Comparison of ENCODE assay signal across 25 cellular contexts in genomic region chr4:4486969-4487368, GRCh38.
"Had no signal": no experiment of that assay in that cellular context is flagged by ENCODE, and none has a peak within 500 bp of the region (broad histone marks: within the 10 kb centered on the region; RNA-seq: fewer than 3 reads in every experiment).

No MANE protein-coding gene starts in this region.

- ATAC-seq: foreskin keratinocyte; gastroesophageal sphincter; heart left ventricle; lower lobe of right lung; mucosa of descending colon; natural killer cell treated with Interleukin-12 subunit alpha and Interleukin-12 subunit beta and Interleukin-15 and Interleukin-18, amount 100 ng/mL, for 72 hours; sciatic nerve had no signal

- H3K4me1 ChIP-seq: foreskin keratinocyte, left ventricle myocardium inferior, parathyroid adenoma, thyroid gland had no signal

- H3K27ac ChIP-seq: coronary artery, esophagus muscularis mucosa, foreskin keratinocyte, gastroesophageal sphincter, heart left ventricle, hepatocyte, left ventricle myocardium inferior, lower lobe of right lung, neutrophil, parathyroid adenoma, stomach, thyroid gland had no signal

- H3K27me3 ChIP-seq: esophagus muscularis mucosa, foreskin keratinocyte, gastroesophageal sphincter, heart left ventricle, hepatocyte, neutrophil, stomach, thyroid gland had no signal

- H3K9me3 ChIP-seq: esophagus muscularis mucosa, gastroesophageal sphincter, heart left ventricle, left ventricle myocardium inferior, lower lobe of right lung, mucosa of descending colon, neutrophil, stomach, thyroid gland had no signal

- H2AFZ ChIP-seq: hepatocyte, parathyroid adenoma had no signal

- H3K36me3 ChIP-seq: esophagus muscularis mucosa, gastroesophageal sphincter, heart left ventricle, left ventricle myocardium inferior, lower lobe of right lung, neutrophil, stomach, thyroid gland had no signal

- H3K9ac ChIP-seq: parathyroid adenoma had no signal

- H3K4me3 ChIP-seq: coronary artery, esophagus muscularis mucosa, gastroesophageal sphincter, heart left ventricle, hepatocyte, left ventricle myocardium inferior, lower lobe of right lung, mucosa of descending colon, smooth muscle cell, stomach, thyroid gland had no signal

- DNase-seq: dermis blood vessel endothelial cell; effector memory CD4-positive, alpha-beta T cell; foreskin keratinocyte; heart left ventricle; kidney; left ventricle myocardium inferior; lower lobe of right lung; mucosa of descending colon; naive B cell; stimulated activated CD4-positive, alpha-beta T cell treated with anti-CD3 and anti-CD28 coated beads, Interleukin-12 subunit alpha, Interleukin-12 subunit beta, amount 100 ng/mL, for 4 hours; stimulated activated CD4-positive, alpha-beta T cell treated with anti-CD3 and anti-CD28 coated beads, Interleukin-1b, Interleukin-23, amount 100 ng/mL, for 48 hours; stimulated activated CD4-positive, alpha-beta T cell treated with anti-CD3 and anti-CD28 coated beads, Interleukin-4, amount 100 ng/mL, for 1 hour; stimulated activated CD8-positive, alpha-beta memory T cell treated with anti-CD3 and anti-CD28 coated beads, Interleukin-4, amount 100 ng/mL, for 48 hours; stimulated activated naive CD4-positive, alpha-beta T cell treated with Interleukin-2 at 50 U/mL for 16 hours; stomach; thyroid gland had no signal

- H3K4me2 ChIP-seq: hepatocyte, smooth muscle cell had no signal
